In genomic region chr17:17703608-17703919, GRCh38 we compare ENCODE assay signal across 1 cellular context.
TF ChIP-seq lines count a peak whose summit lies in the region.

No MANE protein-coding gene starts in this region.

TF ChIP-seq in HepG2, 621 proteins besides CTCF, POLR2A, EP300 and RAD21 (continued from another document):
- TF ChIP-seq ZNF770 (CRISPR knock-in tag; IDR thresholded peaks at IDR 0.05) = peak; percentile 85
